Comparison of ENCODE assay signal across 23 cellular contexts in the genomic region with DNA sequence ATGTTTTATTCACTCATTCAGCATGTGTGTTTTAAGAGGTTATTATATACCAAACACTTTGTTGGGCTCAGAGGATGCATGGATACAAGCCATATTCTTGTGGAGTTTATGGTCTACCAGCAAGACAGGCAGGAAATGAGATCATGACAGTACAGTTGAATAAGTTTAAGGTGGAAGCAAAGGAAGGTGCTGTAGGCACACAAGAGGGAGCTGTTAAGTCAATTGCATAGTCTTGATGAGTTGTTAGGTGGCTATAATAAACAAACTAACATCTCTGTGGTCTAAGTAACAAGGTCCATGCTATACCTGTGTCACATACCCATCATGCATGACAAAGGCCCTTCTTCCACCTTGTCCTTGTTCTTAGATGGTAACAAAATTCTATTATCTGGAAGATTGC.
A peak's percentile ranks its signal among the peaks of the same experiment; 100 is the strongest.
DNase-seq lines count a peak whose midpoint lies in the region; ATAC-seq and TF ChIP-seq lines count a peak whose summit lies in the region.
"Had no signal": no experiment of that assay in that cellular context is flagged by ENCODE, and none has a peak within 500 bp of the region (broad histone marks: within the 10 kb centered on the region; RNA-seq: fewer than 3 reads in every experiment).

No MANE protein-coding gene starts in this region.

- H3K9me3 Mint-ChIP-seq in endodermal cell = no peaks in the 10 kb centered on the region

- no peaks in the 10 kb centered on the region for H3K27me3 Mint-ChIP-seq in endodermal cell (ENCODE audit: insufficient read depth)
- H3K27me3 Mint-ChIP-seq: brain; CD4-positive, alpha-beta memory T cell had no signal

- no peaks in the 10 kb centered on the region for H3K36me3 Mint-ChIP-seq in endodermal cell (ENCODE audit: low read depth)
- H3K36me3 Mint-ChIP-seq: brain; CD4-positive, alpha-beta memory T cell had no signal

- H3K4me3 Mint-ChIP-seq in endodermal cell = no peak overlapping the region
- H3K4me3 Mint-ChIP-seq: brain; CD4-positive, alpha-beta memory T cell had no signal

- intact Hi-C loops in mucosa of descending colon (cut with DNase I, micrococcal nuclease) = no loop called here

- no peaks in the 10 kb centered on the region for H3K9me3 ChIP-seq in endodermal cell (ENCODE audit: control insufficient read depth, low read length)
- H3K9me3 ChIP-seq in mucosa of descending colon = no peaks in the 10 kb centered on the region
- H3K9me3 ChIP-seq: ovary, tibial artery had no signal

- TF ChIP-seq CTCF in endodermal cell (conservative IDR thresholded peaks at IDR 0.05) (peak; percentile 63), mucosa of descending colon (IDR thresholded peaks at IDR 0.05) (no peak)

- peak; percentile 28 for DNase-seq in NCI-H146 (lab: John Stamatoyannopoulos, UW)
- no peak for DNase-seq in NCI-H146 treated with DMSO at 0.1 percent for 48 hours (lab: John Stamatoyannopoulos, UW; ENCODE audit: unreplicated experiment)
- DNase-seq in NAMALWA (ENCODE audit: low spot score) = peak; percentile 1
- DNase-seq in endodermal cell = no peak
- DNase-seq in mucosa of descending colon = no peak
- no peak for DNase-seq in HCEC 1CT
- DNase-seq: 8988T; activated CD4-positive, alpha-beta T cell treated with anti-CD3 and anti-CD28 coated beads, Interleukin-2, amount 50 U/mL, for 1 hour; activated naive CD4-positive, alpha-beta T cell; activated T-cell treated with anti-CD3 and anti-CD28 coated beads, Interleukin-2, amount 50 U/mL, for 48 hours; AML-193; CD4-positive, alpha-beta memory T cell; NCI-H510A treated with DMSO at 0.1 percent for 48 hours; ovary; retina; SIG-M5; stimulated activated CD4-positive, alpha-beta T cell treated with anti-CD3 and anti-CD28 coated beads, Interleukin-2, amount 100 ng/mL, for 24 hours; tibial artery had no signal

- no peaks in the 10 kb centered on the region for H3K36me3 ChIP-seq in endodermal cell (ENCODE audit: control insufficient read depth, insufficient read depth, low read length)
- no peaks in the 10 kb centered on the region for H3K36me3 ChIP-seq in mucosa of descending colon (ENCODE audit: low read depth)
- H3K36me3 ChIP-seq: ovary, tibial artery had no signal

- no peaks in the 10 kb centered on the region for H3K27me3 ChIP-seq in endodermal cell (ENCODE audit: control insufficient read depth, insufficient read depth, low read length, poor library complexity, severe bottlenecking)
- H3K27me3 ChIP-seq: ovary, tibial artery had no signal

- H3K4me1 ChIP-seq in endodermal cell (ENCODE audit: control insufficient read depth, insufficient read depth, low read length) (no peaks in the 10 kb centered on the region), mucosa of descending colon (ENCODE audit: low read depth) (no peaks in the 10 kb centered on the region)
- H3K4me1 ChIP-seq: tibial artery had no signal

- no peak overlapping the region for H3K4me3 ChIP-seq in endodermal cell (ENCODE audit: low read length)
- no peak overlapping the region for H3K4me3 ChIP-seq in mucosa of descending colon
- H3K4me3 ChIP-seq: lung, ovary, smooth muscle cell, tibial artery had no signal

- H3K9ac ChIP-seq in endodermal cell (ENCODE audit: extremely low read depth, low read length, poor library complexity, severe bottlenecking) = no peak overlapping the region

- peak; percentile 84 for ATAC-seq in mucosa of descending colon
- ATAC-seq in GM21528 (IDR thresholded peaks at IDR 0.05; ENCODE audit: low FRiP score, unreplicated experiment) = no peak
- ATAC-seq in HG03571 (IDR thresholded peaks at IDR 0.05; ENCODE audit: unreplicated experiment) = no peak

- no peak overlapping the region for H3K27ac Mint-ChIP-seq in endodermal cell
- H3K27ac Mint-ChIP-seq: brain; CD4-positive, alpha-beta memory T cell had no signal

- no peak overlapping the region for H3K27ac ChIP-seq in endodermal cell (ENCODE audit: low read depth, low read length)
- H3K27ac ChIP-seq: ovary, tibial artery had no signal

- H3K4me1 Mint-ChIP-seq in endodermal cell = peaks cover 19% of the 10 kb centered on the region
- H3K4me1 Mint-ChIP-seq: CD4-positive, alpha-beta memory T cell had no signal

Comparison
In these comparisons a context has a peak if more than half of its experiments do, and no peak if none do; other contexts are left out.
1. DNase-seq: peak in NCI-H146 (single experiment) and NAMALWA (single experiment); none in NCI-H146 treated with DMSO at 0.1 percent for 48 hours (single experiment), endodermal cell (single experiment), mucosa of descending colon (0 of 3) and HCEC 1CT (single experiment).